In genomic region chr19:35213678-35214632, GRCh38 we compare ENCODE assay signal across 9 cellular contexts. TPM values are rescaled to one million over a fixed set of nuclear protein-coding genes. Genes with fewer than 3 reads are reported as not detected.
DNase-seq lines count a peak whose midpoint lies in the region; ATAC-seq and TF ChIP-seq lines count a peak whose summit lies in the region.
"Had no signal": no experiment of that assay in that cellular context is flagged by ENCODE, and none has a peak within 500 bp of the region (broad histone marks: within the 10 kb centered on the region; RNA-seq: fewer than 3 reads in every experiment).

No MANE protein-coding gene starts in this region.

- H3K4me1 ChIP-seq in urinary bladder (ENCODE audit: insufficient read depth): no peaks in the 10 kb centered on the region

- in situ Hi-C loops in GM13976 (cut with MboI; ENCODE audit: low sequenced_read_pairs, unreplicated experiment): no loop called here

- H3K27ac ChIP-seq in urinary bladder (ENCODE audit: low read depth): peak overlapping the region; percentile 62

- TF ChIP-seq CTCF in GM13976 (IDR thresholded peaks at IDR 0.05; ENCODE audit: borderline replicate concordance, control extremely low read depth, extremely low read depth, insufficient read depth, missing control alignments): no peak

- H3K36me3 ChIP-seq in urinary bladder (ENCODE audit: insufficient read depth): no peaks in the 10 kb centered on the region

- ATAC-seq in HG03159 (IDR thresholded peaks at IDR 0.05; ENCODE audit: unreplicated experiment): peak; percentile 69

- 15% methylated on average over 21 of the region's 21 CpGs for WGBS in urinary bladder

- H3K4me3 ChIP-seq in urinary bladder (ENCODE audit: low read depth, low read length): no peak overlapping the region

- intact Hi-C loops in posterior vena cava (cut with DNase I): no loop called here

- peak; percentile 52 for DNase-seq in GM13976 (ENCODE audit: low spot score)
- peak; percentile 52 to 79 for DNase-seq in NCI-H526 (lab: John Stamatoyannopoulos, UW)
- peak; percentile 52 to 74 for DNase-seq in activated CD8-positive, alpha-beta memory T cell treated with anti-CD3 and anti-CD28 coated beads for 1 hour (ENCODE audit: extremely low read depth in 1 of 2, low read depth in 1 of 2)
- DNase-seq in epidermal melanocyte (ENCODE audit: insufficient read length, low spot score): peak; percentile 43
- peak; percentile 83 for DNase-seq in posterior vena cava (ENCODE audit: low spot score)
- DNase-seq in cortex of kidney (lab: John Stamatoyannopoulos, UW): no peak

RNA-seq across cellular contexts. Expression of gene FAM187B, which starts 14.6 kb away (rescaled TPM):
- total RNA-seq in posterior vena cava (not detected), urinary bladder (not detected)
- polyA plus RNA-seq in urinary bladder: not detected
- total RNA-seq: frontal cortex had no signal

RNA-seq across cellular contexts. Expression of gene LSR, which starts 34.8 kb away (rescaled TPM):
- total RNA-seq in posterior vena cava (1 to 10 TPM; 5.1 to 5.5 TPM), urinary bladder (4.2 TPM)
- 27.9 TPM for polyA plus RNA-seq in urinary bladder

RNA-seq across cellular contexts. Expression of gene USF2, which starts 54.8 kb away (rescaled TPM):
- 10 to 100 TPM; 78.9 to 88.0 TPM for total RNA-seq in posterior vena cava
- total RNA-seq in urinary bladder: 27.4 TPM
- polyA plus RNA-seq in urinary bladder: 142 TPM

RNA-seq across cellular contexts. Expression of gene FXYD5, which starts 59.4 kb away (rescaled TPM):
- total RNA-seq in posterior vena cava: 10 to 100 TPM; 67.9 to 89.3 TPM
- 6.6 TPM for total RNA-seq in urinary bladder
- polyA plus RNA-seq in urinary bladder: 105 TPM
- total RNA-seq: frontal cortex had no signal
